ENCODE assay signal across 1 cellular context in the genomic region with DNA sequence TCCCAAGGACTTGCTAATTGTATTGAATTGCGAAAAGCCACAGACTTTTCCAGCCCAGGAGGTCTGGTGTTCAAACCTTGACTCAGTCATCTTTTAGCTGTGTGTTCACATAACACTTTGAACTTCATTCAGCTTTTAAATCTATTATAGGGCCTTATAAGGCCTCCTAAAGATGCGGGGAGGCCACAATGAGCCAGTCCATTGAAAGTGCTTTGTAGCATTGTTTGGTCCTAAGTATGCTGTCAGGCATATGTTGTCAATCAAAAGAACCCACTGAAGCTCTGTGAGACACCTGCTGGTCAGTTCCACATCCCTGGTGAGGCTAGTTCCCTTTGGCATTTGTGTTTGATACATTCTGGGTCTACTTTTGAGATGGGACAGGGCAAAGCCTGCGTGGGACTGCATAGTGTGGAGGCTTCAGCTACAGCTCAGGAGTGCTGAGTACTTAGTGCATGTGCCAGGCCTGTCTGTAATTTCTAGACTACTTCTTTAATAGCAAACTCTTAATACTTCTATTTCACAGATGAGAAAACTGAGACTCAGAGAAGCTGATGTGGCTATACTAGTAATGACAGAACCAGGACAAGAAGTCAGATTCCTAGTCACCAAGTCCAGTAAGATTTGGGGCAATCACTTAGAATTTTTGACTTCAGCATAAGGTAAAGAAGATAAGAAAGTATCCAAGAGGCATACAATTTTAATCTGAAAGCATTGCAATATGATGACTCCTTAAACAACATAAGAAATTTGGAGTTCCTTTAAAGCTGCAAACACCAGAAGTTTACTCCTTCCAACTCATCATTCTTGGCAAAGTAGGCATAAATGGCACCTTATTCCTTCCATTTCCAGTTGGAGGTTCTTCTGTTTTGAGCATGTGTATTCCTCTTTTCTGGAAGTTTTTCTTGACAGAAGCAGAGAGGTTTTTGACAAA.
TF ChIP-seq lines count a peak whose summit lies in the region.

No MANE protein-coding gene starts in this region.

TF ChIP-seq in HCT116, 20 proteins besides CTCF, POLR2A, EP300 and RAD21 (continued from another document):
- TF ChIP-seq REST (IDR thresholded peaks at IDR 0.05; ENCODE audit: low read depth) (no peak), YY1 (IDR thresholded peaks at IDR 0.05; ENCODE audit: extremely low read depth, insufficient replicate concordance, low read depth, low read length) (no peak)
